ENCODE assay signal across 15 cellular contexts in genomic region chr14:103283916-103284315, GRCh38. TPM values are rescaled to one million over a fixed set of nuclear protein-coding genes. Genes with fewer than 3 reads are reported as not detected.
DNase-seq lines count a peak whose midpoint lies in the region; ATAC-seq and TF ChIP-seq lines count a peak whose summit lies in the region.
"Had no signal": no experiment of that assay in that cellular context is flagged by ENCODE, and none has a peak within 500 bp of the region (broad histone marks: within the 10 kb centered on the region; RNA-seq: fewer than 3 reads in every experiment).

No MANE protein-coding gene starts in this region.

- H3K27me3 ChIP-seq in IMR-90 (ENCODE audit: control insufficient read depth, insufficient read depth, low read length): peaks cover 54% of the 10 kb centered on the region
- H3K27me3 ChIP-seq in right lobe of liver: no peaks in the 10 kb centered on the region
- H3K27me3 ChIP-seq: BLaER1 had no signal

- 64% methylated on average over 11 of the region's 12 CpGs; no CpG with 5 or more reads in 1 of the 2 experiments for WGBS in IMR-90 (ENCODE audit: extremely low coverage in 2 of 2, insufficient read length in 1 of 2), 2 experiments
- WGBS in right lobe of liver (ENCODE audit: insufficient coverage, low coverage, low lambda C conversion rate, missing lambda C conversion rate): 85% methylated on average over 6 of the region's 12 CpGs

- no peak overlapping the region for H3K14ac ChIP-seq in IMR-90 (replicated peaks; ENCODE audit: low read depth, low read length)

- no peak overlapping the region for H3K4ac ChIP-seq in IMR-90 (ENCODE audit: low read depth, low read length)

- no peak overlapping the region for H3K4me2 ChIP-seq in IMR-90 (ENCODE audit: low read depth, low read length)
- H3K4me2 ChIP-seq: BLaER1 had no signal

- dilution Hi-C loops in IMR-90 (cut with HindIII; ENCODE audit: low sequenced_read_pairs, unreplicated experiment): no loop called here

- no peaks in the 10 kb centered on the region for H3K79me1 ChIP-seq in IMR-90 (ENCODE audit: low read depth in 1 of 2, low read length in 2 of 2)

- H3K9me3 Mint-ChIP-seq in activated CD4-positive, alpha-beta memory T cell treated with anti-CD3 and anti-CD28 coated beads, Interleukin-2, amount 10 ng/mL, durations not matched to agents 7 days and 5 days: no peaks in the 10 kb centered on the region
- no peaks in the 10 kb centered on the region for H3K9me3 Mint-ChIP-seq in activated CD4-positive, alpha-beta memory T cell treated with anti-CD3 and anti-CD28 coated beads for 36 hours
- H3K9me3 Mint-ChIP-seq in CD14-positive monocyte: peaks cover 0 to 14% (median 7%) of the 10 kb centered on the region in 7 donors

- H3K9me1 ChIP-seq in IMR-90 (ENCODE audit: insufficient read depth, low read length): no peaks in the 10 kb centered on the region; the same call in 1 of the 2 replicates

- H3K27me3 Mint-ChIP-seq in activated CD4-positive, alpha-beta memory T cell treated with anti-CD3 and anti-CD28 coated beads, Interleukin-2, amount 10 ng/mL, durations not matched to agents 7 days and 5 days: peaks cover 64% of the 10 kb centered on the region
- H3K27me3 Mint-ChIP-seq in activated CD4-positive, alpha-beta memory T cell treated with anti-CD3 and anti-CD28 coated beads for 36 hours: peaks cover 63% of the 10 kb centered on the region
- peaks cover 66 to 71% (median 68%) of the 10 kb centered on the region in 3 donors for H3K27me3 Mint-ChIP-seq in CD14-positive monocyte (ENCODE audit: low read depth in 3 of 3)

- BruUV-seq in IMR-90 (replicated peaks; lab: Mats Ljungman, UMichigan): no TSS peak

- in situ Hi-C loops in IMR-90 (cut with MboI; ENCODE audit: low sequenced_read_pairs): no loop called here

- no peak overlapping the region for H2BK15ac ChIP-seq in IMR-90 (ENCODE audit: low read depth, low read length)

- DNase-seq in activated CD4-positive, alpha-beta memory T cell treated with anti-CD3 and anti-CD28 coated beads, Interleukin-2, amount 10 ng/mL, durations not matched to agents 7 days and 5 days: peak; percentile 15
- no peak for DNase-seq in activated CD4-positive, alpha-beta memory T cell treated with anti-CD3 and anti-CD28 coated beads for 36 hours
- DNase-seq in IMR-90: no peak
- DNase-seq in right lobe of liver: peak in 1 of 3 donors; percentile 31
- peak; percentile 73 for DNase-seq in posterior vena cava (ENCODE audit: low spot score)
- DNase-seq in NCI-H82 treated with DMSO at 0.1 percent for 48 hours (lab: John Stamatoyannopoulos, UW; ENCODE audit: unreplicated experiment): no peak
- DNase-seq in SKM-1 treated with dmso at 0.1 percent for 144 hours (lab: John Stamatoyannopoulos, UW; ENCODE audit: unreplicated experiment): no peak
- DNase-seq in CD14-positive monocyte (ENCODE audit: low spot score): no peak
- DNase-seq: AML-193; Calu3; CD4-positive, CD25-positive, alpha-beta regulatory T cell; DMS 273 treated with DMSO at 0.1 percent for 48 hours had no signal

- no peaks in the 10 kb centered on the region for H3K36me3 ChIP-seq in IMR-90 (ENCODE audit: control insufficient read depth, insufficient read depth, low read length)
- no peaks in the 10 kb centered on the region for H3K36me3 ChIP-seq in right lobe of liver
- H3K36me3 ChIP-seq: BLaER1, HAP-1 had no signal

- H3K23ac ChIP-seq in IMR-90 (ENCODE audit: low read depth, low read length): no peak overlapping the region

- no peak overlapping the region for H4K91ac ChIP-seq in IMR-90 (ENCODE audit: insufficient read depth, low read depth, low read length)

- peaks cover 8% of the 10 kb centered on the region for H3K4me1 Mint-ChIP-seq in activated CD4-positive, alpha-beta memory T cell treated with anti-CD3 and anti-CD28 coated beads, Interleukin-2, amount 10 ng/mL, durations not matched to agents 7 days and 5 days
- H3K4me1 Mint-ChIP-seq in activated CD4-positive, alpha-beta memory T cell treated with anti-CD3 and anti-CD28 coated beads for 36 hours (ENCODE audit: low read depth): peaks cover 13% of the 10 kb centered on the region
- H3K4me1 Mint-ChIP-seq in CD14-positive monocyte: peaks cover 13% of the 10 kb centered on the region

- H4K8ac ChIP-seq in IMR-90 (ENCODE audit: low read depth in 2 of 2, low read length in 2 of 2): no peak overlapping the region

- TF ChIP-seq RAD21 in IMR-90 (IDR thresholded peaks at IDR 0.05; ENCODE audit: low read length): no peak

- H3K27ac ChIP-seq in IMR-90 (ENCODE audit: insufficient read depth, low read length) (no peak overlapping the region), right lobe of liver (peak overlapping the region in 2 of 3 donors; percentile 82 to 86)
- H3K27ac ChIP-seq: 22Rv1, BLaER1 had no signal

- H3K27ac Mint-ChIP-seq in activated CD4-positive, alpha-beta memory T cell treated with anti-CD3 and anti-CD28 coated beads, Interleukin-2, amount 10 ng/mL, durations not matched to agents 7 days and 5 days: no peak overlapping the region
- H3K27ac Mint-ChIP-seq in activated CD4-positive, alpha-beta memory T cell treated with anti-CD3 and anti-CD28 coated beads for 36 hours: no peak overlapping the region
- H3K27ac Mint-ChIP-seq in CD14-positive monocyte: no peak overlapping the region
- H3K27ac Mint-ChIP-seq: CD4-positive, CD25-positive, alpha-beta regulatory T cell had no signal

- no peak overlapping the region for H2AK5ac ChIP-seq in IMR-90 (ENCODE audit: low read depth, low read length)

- H2BK5ac ChIP-seq in IMR-90 (ENCODE audit: low read depth, low read length, poor library complexity, severe bottlenecking): no peak overlapping the region

- H3K4me1 ChIP-seq in IMR-90 (ENCODE audit: control insufficient read depth, insufficient read depth, low read length): peaks cover 4% of the 10 kb centered on the region; the same call in 1 of the 2 replicates
- H3K4me1 ChIP-seq in right lobe of liver: peaks cover 0 to 10% (median 3%) of the 10 kb centered on the region in 4 donors
- H3K4me1 ChIP-seq: BLaER1, HAP-1 had no signal

- no peaks in the 10 kb centered on the region; the same call in 1 of the 2 replicates for H4K20me1 ChIP-seq in IMR-90 (ENCODE audit: insufficient read depth, low read length)
- H4K20me1 ChIP-seq: BLaER1 had no signal

- H3K56ac ChIP-seq in IMR-90 (ENCODE audit: extremely low read depth, insufficient read depth, low read length): no peak overlapping the region

- no peak overlapping the region for H2BK20ac ChIP-seq in IMR-90 (ENCODE audit: low read depth, low read length)

- no peak overlapping the region for H4K5ac ChIP-seq in IMR-90 (ENCODE audit: low read depth, low read length)

- ATAC-seq in IMR-90 (ENCODE audit: low read depth) (no peak), right lobe of liver (no peak)

- TF ChIP-seq POLR2A in IMR-90 (IDR thresholded peaks at IDR 0.05; ENCODE audit: low read depth, low read length) (no peak), right lobe of liver (IDR thresholded peaks at IDR 0.05) (no peak)

- no peak overlapping the region for H2BK120ac ChIP-seq in IMR-90 (ENCODE audit: low read depth, low read length)

- no peak overlapping the region for H2AFZ ChIP-seq in IMR-90 (replicated peaks; ENCODE audit: low read length, poor library complexity)

- intact Hi-C loops in activated CD4-positive, alpha-beta memory T cell treated with anti-CD3 and anti-CD28 coated beads for 36 hours (cut with micrococcal nuclease): no loop called here
- intact Hi-C loops in IMR-90 (cut with micrococcal nuclease) (loop anchor here (5.0 kb wide), 1 partner anchor 97 kb away; no protein-coding TSS in a partner anchor), right lobe of liver (cut with DNase I) (loop anchor here in 1 of 2 donors (10.0 kb wide), 2 partner anchors 79 to 179 kb away; no protein-coding TSS in a partner anchor), posterior vena cava (cut with DNase I) (no loop called here), CD14-positive monocyte (cut with micrococcal nuclease) (no loop called here)

- H2AK9ac ChIP-seq in IMR-90 (replicated peaks; ENCODE audit: low read depth, low read length, poor library complexity): peak overlapping the region; percentile 55

- POLR2A ChIA-PET in activated CD4-positive, alpha-beta memory T cell treated with anti-CD3 and anti-CD28 coated beads, Interleukin-2, amount 10 ng/mL, durations not matched to agents 7 days and 5 days (lab: Charles Lee): no interaction called here
- POLR2A ChIA-PET in activated CD4-positive, alpha-beta memory T cell treated with anti-CD3 and anti-CD28 coated beads for 36 hours (lab: Charles Lee): no interaction called here
- POLR2A ChIA-PET in IMR-90 (lab: Charles Lee; ENCODE audit: unreplicated experiment): no interaction called here

- no peak overlapping the region for H3K9ac ChIP-seq in IMR-90 (ENCODE audit: low read depth, low read length)
- H3K9ac ChIP-seq: BLaER1 had no signal

- H3K9me3 ChIP-seq in IMR-90 (ENCODE audit: control insufficient read depth, insufficient read depth, low read length): no peaks in the 10 kb centered on the region; the same call in 1 of the 2 replicates
- H3K9me3 ChIP-seq in right lobe of liver: no peaks in the 10 kb centered on the region
- H3K9me3 ChIP-seq: HAP-1 had no signal

- H3K4me3 ChIP-seq in IMR-90 (ENCODE audit: insufficient read depth, low read depth, low read length) (no peak overlapping the region), right lobe of liver (no peak overlapping the region)
- H3K4me3 ChIP-seq: BLaER1, HAP-1 had no signal

- no peak overlapping the region for H3K18ac ChIP-seq in IMR-90 (ENCODE audit: low read depth, low read length)

- CTCF ChIA-PET in activated CD4-positive, alpha-beta memory T cell treated with anti-CD3 and anti-CD28 coated beads, Interleukin-2, amount 10 ng/mL, durations not matched to agents 7 days and 5 days (lab: Charles Lee): no interaction called here
- CTCF ChIA-PET in activated CD4-positive, alpha-beta memory T cell treated with anti-CD3 and anti-CD28 coated beads for 36 hours (lab: Charles Lee): no interaction called here
- CTCF ChIA-PET in IMR-90 (lab: Yijun Ruan, JAX): interaction anchor here (0.7 kb wide), 1 partner anchor 180 kb away, joined by 3 read pairs; no protein-coding TSS in a partner anchor

- no peak overlapping the region for H3K4me3 Mint-ChIP-seq in activated CD4-positive, alpha-beta memory T cell treated with anti-CD3 and anti-CD28 coated beads, Interleukin-2, amount 10 ng/mL, durations not matched to agents 7 days and 5 days
- H3K4me3 Mint-ChIP-seq in activated CD4-positive, alpha-beta memory T cell treated with anti-CD3 and anti-CD28 coated beads for 36 hours: no peak overlapping the region
- peak overlapping the region in 1 of 2 donors; percentile 43 for H3K4me3 Mint-ChIP-seq in CD14-positive monocyte
- H3K4me3 Mint-ChIP-seq: CD4-positive, CD25-positive, alpha-beta regulatory T cell had no signal

- H3K36me3 Mint-ChIP-seq in activated CD4-positive, alpha-beta memory T cell treated with anti-CD3 and anti-CD28 coated beads, Interleukin-2, amount 10 ng/mL, durations not matched to agents 7 days and 5 days (ENCODE audit: low read depth): no peaks in the 10 kb centered on the region
- H3K36me3 Mint-ChIP-seq in activated CD4-positive, alpha-beta memory T cell treated with anti-CD3 and anti-CD28 coated beads for 36 hours: no peaks in the 10 kb centered on the region
- no peaks in the 10 kb centered on the region for H3K36me3 Mint-ChIP-seq in CD14-positive monocyte
- H3K36me3 Mint-ChIP-seq: CD4-positive, CD25-positive, alpha-beta regulatory T cell had no signal

- no peak for TF ChIP-seq CTCF in IMR-90 (conservative IDR thresholded peaks at IDR 0.05; ENCODE audit: low read depth, low read length)
- TF ChIP-seq CTCF in right lobe of liver (IDR thresholded peaks at IDR 0.05): no peak
- TF ChIP-seq CTCF in CD14-positive monocyte (IDR thresholded peaks at IDR 0.05): no peak

RNA-seq across cellular contexts. Expression of gene EIF5, which starts 50.1 kb away (rescaled TPM):
- 100 to 1,000 TPM; 188 to 197 TPM for total RNA-seq in activated CD4-positive, alpha-beta memory T cell treated with anti-CD3 and anti-CD28 coated beads, Interleukin-2, amount 10 ng/mL, durations not matched to agents 7 days and 5 days
- 100 to 1,000 TPM; 192 to 196 TPM for total RNA-seq in activated CD4-positive, alpha-beta memory T cell treated with anti-CD3 and anti-CD28 coated beads for 36 hours
- 163 and 241 TPM in 2 replicates for total RNA-seq in IMR-90 (2012; rRNA removed)
- 163 and 181 TPM in 2 replicates for polyA plus RNA-seq in IMR-90 (2012; rRNA removed)
- polyA plus RNA-seq in IMR-90 (2012; cell fraction: cytosol; rRNA removed): 141 and 165 TPM in 2 replicates
- polyA plus RNA-seq in IMR-90 (2012; cell fraction: nucleus; rRNA removed; ENCODE audit: low replicate concordance): 111 and 312 TPM in 2 replicates
- 100 to 1,000 TPM; 186 to 357 (median 215) TPM for total RNA-seq in right lobe of liver
- 100 to 1,000 TPM; 191 to 232 TPM for total RNA-seq in posterior vena cava
- 100 to 1,000 TPM; 163 to 191 TPM for polyA plus RNA-seq in CD14-positive monocyte

Comparison
In these comparisons a context has a peak if more than half of its experiments do, and no peak if none do; other contexts are left out.
1. DNase-seq: peak in activated CD4-positive, alpha-beta memory T cell treated with anti-CD3 and anti-CD28 coated beads, Interleukin-2, amount 10 ng/mL, durations not matched to agents 7 days and 5 days (single experiment) and posterior vena cava (single experiment); none in activated CD4-positive, alpha-beta memory T cell treated with anti-CD3 and anti-CD28 coated beads for 36 hours (single experiment), IMR-90 (single experiment), NCI-H82 treated with DMSO at 0.1 percent for 48 hours (single experiment), SKM-1 treated with dmso at 0.1 percent for 144 hours (single experiment) and CD14-positive monocyte (single experiment).